Comparison of ENCODE assay signal across 12 cellular contexts in the genomic region with DNA sequence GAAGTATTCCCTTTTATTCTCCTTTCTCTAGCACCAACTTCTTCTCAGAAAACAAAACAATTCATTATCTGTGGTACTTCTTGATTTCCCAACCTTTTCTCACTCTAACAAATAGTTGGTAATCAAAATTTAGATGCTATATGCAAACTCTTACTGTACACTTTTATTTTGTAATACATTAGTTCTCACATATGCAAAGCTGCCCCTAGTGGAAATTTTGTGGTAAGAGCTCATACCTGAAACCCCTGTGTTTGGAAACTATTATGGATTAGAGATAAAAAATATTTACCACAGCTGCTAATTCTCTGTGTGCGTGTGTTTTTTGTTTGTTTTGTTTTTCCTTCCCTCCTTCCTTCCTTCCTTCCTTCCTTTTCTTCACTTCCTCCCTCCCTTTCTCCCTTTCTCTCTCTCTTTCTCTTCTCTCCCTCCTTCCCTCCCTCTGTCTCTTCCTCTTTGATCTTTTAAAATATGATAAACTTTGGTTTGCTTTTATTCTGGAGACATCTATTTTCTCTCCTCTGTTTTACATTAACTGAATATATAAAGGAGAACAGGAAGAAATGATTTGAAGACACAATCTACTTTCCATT.
DNase-seq lines count a peak whose midpoint lies in the region; ATAC-seq and TF ChIP-seq lines count a peak whose summit lies in the region.
"Had no signal": no experiment of that assay in that cellular context is flagged by ENCODE, and none has a peak within 500 bp of the region (broad histone marks: within the 10 kb centered on the region; RNA-seq: fewer than 3 reads in every experiment).

No MANE protein-coding gene starts in this region.

- intact Hi-C loops in activated CD4-positive, alpha-beta T cell treated with anti-CD3 and anti-CD28 coated beads for 36 hours (cut with DNase I, micrococcal nuclease): no loop called here

- POLR2A ChIA-PET in activated CD4-positive, alpha-beta T cell treated with anti-CD3 and anti-CD28 coated beads for 36 hours (lab: Charles Lee): no interaction called here

- no peaks in the 10 kb centered on the region for H3K9me3 Mint-ChIP-seq in osteocyte (ENCODE audit: unreplicated experiment)
- H3K9me3 Mint-ChIP-seq in activated CD4-positive, alpha-beta T cell treated with anti-CD3 and anti-CD28 coated beads for 36 hours (ENCODE audit: low read depth): no peaks in the 10 kb centered on the region
- H3K9me3 Mint-ChIP-seq: activated naive CD4-positive, alpha-beta T cell treated with anti-CD3 and anti-CD28 coated beads for 36 hours had no signal

- peak; percentile 64 for TF ChIP-seq CTCF in osteocyte (IDR thresholded peaks at IDR 0.05)

- no peaks in the 10 kb centered on the region for H3K27me3 Mint-ChIP-seq in osteocyte (ENCODE audit: unreplicated experiment)
- no peaks in the 10 kb centered on the region for H3K27me3 Mint-ChIP-seq in activated CD4-positive, alpha-beta T cell treated with anti-CD3 and anti-CD28 coated beads for 36 hours
- H3K27me3 Mint-ChIP-seq: B cell had no signal

- no peak overlapping the region for H3K4me3 Mint-ChIP-seq in osteocyte (ENCODE audit: unreplicated experiment)
- H3K4me3 Mint-ChIP-seq in activated CD4-positive, alpha-beta T cell treated with anti-CD3 and anti-CD28 coated beads for 36 hours: no peak overlapping the region
- H3K4me3 Mint-ChIP-seq: activated naive CD4-positive, alpha-beta T cell treated with anti-CD3 and anti-CD28 coated beads for 36 hours; B cell had no signal

- no peak overlapping the region for H3K27ac Mint-ChIP-seq in osteocyte (ENCODE audit: unreplicated experiment)
- no peak overlapping the region for H3K27ac Mint-ChIP-seq in activated CD4-positive, alpha-beta T cell treated with anti-CD3 and anti-CD28 coated beads for 36 hours
- H3K27ac Mint-ChIP-seq: activated naive CD4-positive, alpha-beta T cell treated with anti-CD3 and anti-CD28 coated beads for 36 hours; B cell had no signal

- CTCF ChIA-PET in activated CD4-positive, alpha-beta T cell treated with anti-CD3 and anti-CD28 coated beads for 36 hours (lab: Charles Lee): no interaction called here

- ATAC-seq in activated CD4-positive, alpha-beta T cell treated with anti-CD3 and anti-CD28 coated beads for 36 hours: no peak

- DNase-seq in NCI-H146 (lab: John Stamatoyannopoulos, UW) (peak; percentile 30), NCI-H146 treated with DMSO at 0.1 percent for 48 hours (lab: John Stamatoyannopoulos, UW; ENCODE audit: unreplicated experiment) (no peak), NCI-H510A (lab: John Stamatoyannopoulos, UW) (peak; percentile 10), astrocyte of the hippocampus (ENCODE audit: low read depth, low spot score) (peak; percentile 16), osteocyte (ENCODE audit: extremely low spot score, unreplicated experiment) (no peak), C1 segment of cervical spinal cord (lab: John Stamatoyannopoulos, UW) (no peak), GF-D8 (lab: John Stamatoyannopoulos, UW) (no peak)
- no peak for DNase-seq in activated CD4-positive, alpha-beta T cell treated with anti-CD3 and anti-CD28 coated beads for 36 hours
- DNase-seq: activated naive CD4-positive, alpha-beta T cell treated with anti-CD3 and anti-CD28 coated beads for 36 hours; esophagus squamous epithelium; T-helper 9 cell had no signal

- peaks cover 34% of the 10 kb centered on the region for H3K4me1 Mint-ChIP-seq in osteocyte (ENCODE audit: unreplicated experiment)
- H3K4me1 Mint-ChIP-seq in activated CD4-positive, alpha-beta T cell treated with anti-CD3 and anti-CD28 coated beads for 36 hours: no peaks in the 10 kb centered on the region
- H3K4me1 Mint-ChIP-seq: B cell had no signal

- no peaks in the 10 kb centered on the region for H3K36me3 Mint-ChIP-seq in osteocyte (ENCODE audit: unreplicated experiment)
- no peaks in the 10 kb centered on the region for H3K36me3 Mint-ChIP-seq in activated CD4-positive, alpha-beta T cell treated with anti-CD3 and anti-CD28 coated beads for 36 hours (ENCODE audit: low read depth)

Comparison
In these comparisons a context has a peak if more than half of its experiments do, and no peak if none do; other contexts are left out.
1. DNase-seq: peak in NCI-H146 (single experiment), NCI-H510A (single experiment) and astrocyte of the hippocampus (single experiment); none in NCI-H146 treated with DMSO at 0.1 percent for 48 hours (single experiment), osteocyte (single experiment), activated CD4-positive, alpha-beta T cell treated with anti-CD3 and anti-CD28 coated beads for 36 hours (single experiment), C1 segment of cervical spinal cord (0 of 14) and GF-D8 (single experiment).